In the genomic region with DNA sequence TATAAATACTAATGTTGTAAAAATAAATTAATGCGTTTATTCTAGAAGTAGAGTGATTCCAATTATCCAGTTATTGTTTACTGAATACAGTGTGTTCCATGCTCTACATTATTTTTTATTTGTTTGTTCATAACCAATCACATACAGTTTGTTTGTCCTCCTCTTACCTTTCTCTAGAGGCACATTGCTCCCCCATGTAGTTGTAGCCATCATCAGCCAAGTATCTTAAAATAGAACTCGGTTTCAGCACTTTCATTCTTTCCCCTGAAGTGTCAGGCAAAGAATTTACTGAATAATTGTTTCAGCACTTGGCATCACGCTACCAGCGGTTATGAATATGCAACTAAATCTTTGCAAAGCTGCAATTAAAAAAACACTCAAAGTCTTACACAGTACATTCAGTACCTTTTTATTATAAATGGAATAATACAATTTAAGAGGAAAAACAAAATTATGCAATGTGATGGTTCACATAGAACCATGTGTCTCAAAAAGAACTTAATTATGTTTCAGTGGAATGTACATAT, we compare ENCODE assay signal across 25 cellular contexts.
"Had no signal": no experiment of that assay in that cellular context is flagged by ENCODE, and none has a peak within 500 bp of the region (broad histone marks: within the 10 kb centered on the region; RNA-seq: fewer than 3 reads in every experiment).

No MANE protein-coding gene starts in this region.

- H3K9me3 ChIP-seq: MG63, Peyer's patch, SK-N-SH had no signal

- H3K4me3 ChIP-seq: MG63, PC-9, Peyer's patch had no signal

- H3K27me3 ChIP-seq: MG63, Peyer's patch had no signal

- ATAC-seq: HepG2 had no signal

- H3K4me1 ChIP-seq: Peyer's patch had no signal

- DNase-seq: IMR-90, Karpas-422, KG1, MG63, NCI-H1092, NCI-H1105 treated with DMSO at 0.1 percent for 48 hours, NCI-H1417 treated with DMSO at 0.1 percent for 48 hours, NCI-H146, NCI-H187, NCI-H2029, NCI-H2081 treated with DMSO at 0.1 percent for 48 hours, NCI-H2171, NCI-H226, NCI-H446, NCI-H510A, NCI-H524 treated with DMSO at 0.1 percent for 48 hours, NCI-H69, NCI-H774, OCI-M1, PC-9, Peyer's patch, SHP77, SK-N-SH, SW 1271 had no signal

- H3K36me3 ChIP-seq: MG63, Peyer's patch had no signal

- H3K27ac ChIP-seq: PC-9, Peyer's patch had no signal
